Comparison of ENCODE assay signal across 34 cellular contexts in the genomic region with DNA sequence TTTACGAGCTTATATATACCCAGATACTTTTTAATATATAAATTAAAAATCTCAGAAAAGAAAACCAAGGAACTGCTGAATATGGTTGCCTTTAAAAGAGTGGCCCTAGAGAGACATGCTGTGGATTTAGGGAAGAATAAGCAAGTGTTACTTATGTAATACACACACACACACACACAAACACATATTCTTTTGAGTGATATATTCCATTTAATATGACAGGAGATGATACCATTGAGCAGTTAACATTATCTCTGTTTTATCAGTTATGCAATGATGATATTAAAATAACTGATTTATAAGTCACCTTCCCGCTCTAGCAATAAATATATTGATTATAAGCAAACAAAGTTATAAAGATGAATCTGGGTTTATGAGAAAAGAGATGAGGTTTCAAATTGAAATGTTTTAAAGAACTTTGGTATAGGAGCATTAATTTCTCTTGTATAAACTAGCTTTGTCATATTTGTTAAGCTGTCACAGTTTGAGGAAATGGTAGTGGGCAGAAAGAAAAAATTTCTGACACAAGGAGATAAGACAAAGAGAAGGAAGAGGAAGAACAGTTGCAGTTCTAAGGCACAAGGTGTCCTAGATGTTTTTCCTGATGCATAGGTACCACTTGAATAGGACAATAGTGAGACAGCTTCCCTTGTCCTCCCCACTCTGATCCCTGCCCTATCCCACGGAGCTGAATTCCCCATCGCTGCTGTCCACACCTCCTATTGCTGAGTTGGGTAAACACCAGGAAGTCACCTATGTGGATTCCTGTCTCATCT. TPM values are rescaled to one million over a fixed set of nuclear protein-coding genes. Genes with fewer than 3 reads are reported as not detected.
"Had no signal": no experiment of that assay in that cellular context is flagged by ENCODE, and none has a peak within 500 bp of the region (broad histone marks: within the 10 kb centered on the region; RNA-seq: fewer than 3 reads in every experiment).

No MANE protein-coding gene starts in this region.

- H3K4me2 ChIP-seq: hepatocyte, smooth muscle cell had no signal

- H3K27me3 ChIP-seq: hepatocyte, right atrium auricular region had no signal

- H3K9me3 Mint-ChIP-seq: endodermal cell; mesothelial cell of epicardium; natural killer cell treated with Interleukin-12 subunit alpha and Interleukin-12 subunit beta and Interleukin-15 and Interleukin-18, amount 100 ng/mL, for 72 hours; stimulated activated naive CD8-positive, alpha-beta T cell treated with anti-CD3 and anti-CD28 coated beads, Interleukin-15, amount 100 ng/mL, for 72 hours had no signal

- H3K27ac ChIP-seq: esophagus muscularis mucosa, foreskin keratinocyte, gastroesophageal sphincter, heart left ventricle, hepatocyte, parathyroid adenoma, prostate gland, right atrium auricular region, suprapubic skin had no signal

- H3K9me3 ChIP-seq: mucosa of descending colon, prostate gland, suprapubic skin had no signal

- DNase-seq: effector CD8-positive, alpha-beta T cell; endodermal cell; foreskin keratinocyte; heart left ventricle; kidney; mesenchymal stem cell; mucosa of descending colon; naive B cell; stimulated activated CD4-positive, alpha-beta T cell treated with anti-CD3 and anti-CD28 coated beads, Interleukin-12 subunit alpha, Interleukin-12 subunit beta, amount 100 ng/mL, for 4 hours; stimulated activated CD4-positive, alpha-beta T cell treated with anti-CD3 and anti-CD28 coated beads, Interleukin-1b, Interleukin-23, amount 100 ng/mL, for 48 hours; stimulated activated CD4-positive, alpha-beta T cell treated with anti-CD3 and anti-CD28 coated beads, Interleukin-4, amount 100 ng/mL, for 1 hour; stimulated activated CD8-positive, alpha-beta memory T cell treated with anti-CD3 and anti-CD28 coated beads, Interleukin-4, amount 100 ng/mL, for 48 hours; stimulated activated naive CD8-positive, alpha-beta T cell treated with anti-CD3 and anti-CD28 coated beads, Interleukin-15, amount 100 ng/mL, for 72 hours; trophoblast cell had no signal

- H3K4me1 Mint-ChIP-seq: naive B cell had no signal

- H3K36me3 Mint-ChIP-seq: mesothelial cell of epicardium; naive B cell; natural killer cell treated with Interleukin-12 subunit alpha and Interleukin-12 subunit beta and Interleukin-15 and Interleukin-18, amount 100 ng/mL, for 72 hours had no signal

- H3K4me1 ChIP-seq: esophagus muscularis mucosa, foreskin keratinocyte, gastroesophageal sphincter, parathyroid adenoma, prostate gland, right atrium auricular region had no signal

- ATAC-seq: foreskin keratinocyte; gastroesophageal sphincter; heart left ventricle; left lobe of liver; mucosa of descending colon; natural killer cell treated with Interleukin-12 subunit alpha and Interleukin-12 subunit beta and Interleukin-15 and Interleukin-18, amount 100 ng/mL, for 72 hours; sciatic nerve; stimulated activated naive CD8-positive, alpha-beta T cell treated with anti-CD3 and anti-CD28 coated beads, Interleukin-15, amount 100 ng/mL, for 72 hours had no signal

- H3K79me2 ChIP-seq: hepatocyte, parathyroid adenoma had no signal

- H3K9ac ChIP-seq: parathyroid adenoma had no signal

- H3K27ac Mint-ChIP-seq: endodermal cell; mesothelial cell of epicardium; naive B cell; natural killer cell treated with Interleukin-12 subunit alpha and Interleukin-12 subunit beta and Interleukin-15 and Interleukin-18, amount 100 ng/mL, for 72 hours; stimulated activated naive CD8-positive, alpha-beta T cell treated with anti-CD3 and anti-CD28 coated beads, Interleukin-15, amount 100 ng/mL, for 72 hours had no signal

- H2AFZ ChIP-seq: hepatocyte, parathyroid adenoma had no signal

- H3K4me3 Mint-ChIP-seq: endodermal cell; mesothelial cell of epicardium; naive B cell; natural killer cell treated with Interleukin-12 subunit alpha and Interleukin-12 subunit beta and Interleukin-15 and Interleukin-18, amount 100 ng/mL, for 72 hours; neural crest cell; stimulated activated naive CD8-positive, alpha-beta T cell treated with anti-CD3 and anti-CD28 coated beads, Interleukin-15, amount 100 ng/mL, for 72 hours had no signal

RNA-seq across cellular contexts. Expression of a gene that starts 26.4 kb away (rescaled TPM):
- total RNA-seq: endodermal cell; endothelial cell of umbilical vein; epithelial cell of proximal tubule; esophagus muscularis mucosa; fibroblast of lung; foreskin keratinocyte; gastroesophageal sphincter; heart left ventricle; hepatocyte; kidney; left lobe of liver; lower leg skin; lung microvascular endothelial cell; mesothelial cell of epicardium; mucosa of descending colon; natural killer cell treated with Interleukin-12 subunit alpha and Interleukin-12 subunit beta and Interleukin-15 and Interleukin-18, amount 100 ng/mL, for 72 hours; neural crest cell; osteoblast; prostate gland; right atrium auricular region; sciatic nerve; suprapubic skin; urinary bladder had no signal

RNA-seq across cellular contexts. Expression of a gene that starts 36.5 kb away (rescaled TPM):
- total RNA-seq: endodermal cell; endothelial cell of umbilical vein; epithelial cell of proximal tubule; esophagus muscularis mucosa; fibroblast of lung; foreskin keratinocyte; gastroesophageal sphincter; heart left ventricle; hepatocyte; kidney; left lobe of liver; lower leg skin; lung microvascular endothelial cell; mesothelial cell of epicardium; mucosa of descending colon; natural killer cell treated with Interleukin-12 subunit alpha and Interleukin-12 subunit beta and Interleukin-15 and Interleukin-18, amount 100 ng/mL, for 72 hours; neural crest cell; osteoblast; right atrium auricular region; sciatic nerve; smooth muscle cell; suprapubic skin; urinary bladder had no signal
